In the genomic region with DNA sequence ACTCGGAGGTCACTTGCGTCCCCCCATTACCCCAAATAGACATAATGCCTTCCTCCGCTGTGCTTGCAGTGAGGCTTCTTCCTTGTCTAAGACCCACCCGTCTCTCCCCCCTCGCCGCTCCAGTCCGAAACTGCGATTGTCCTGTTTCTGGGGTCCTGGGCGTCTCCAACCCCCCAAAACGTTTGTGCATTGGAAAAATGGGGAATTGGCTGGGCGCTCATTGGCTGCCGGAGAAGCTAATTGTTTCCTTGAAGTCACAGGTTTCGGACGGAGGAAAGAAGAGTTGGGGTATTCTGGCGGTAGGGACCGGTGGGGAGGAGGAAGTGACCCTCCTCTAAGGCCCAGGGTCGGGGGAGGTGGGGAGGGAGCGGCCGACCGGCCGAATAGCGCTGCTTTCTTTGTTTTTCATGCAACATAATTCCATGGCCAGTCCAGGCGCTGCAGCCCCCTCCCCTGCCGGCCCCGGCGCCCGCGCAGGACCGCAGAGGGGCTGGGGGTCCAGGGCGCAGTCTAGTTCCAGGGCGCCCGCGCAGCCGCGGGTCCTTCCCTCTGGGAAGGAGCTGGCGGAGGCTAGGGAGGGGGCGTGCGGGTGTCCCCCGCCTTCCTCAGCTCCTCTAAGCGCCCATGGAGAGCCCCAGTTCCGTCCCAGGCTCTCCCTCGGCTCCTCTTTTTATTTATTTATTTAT, we compare ENCODE assay signal across 12 cellular contexts. TPM values are rescaled to one million over a fixed set of nuclear protein-coding genes. Genes with fewer than 3 reads are reported as not detected.
DNase-seq lines count a peak whose midpoint lies in the region; ATAC-seq and TF ChIP-seq lines count a peak whose summit lies in the region.
"Had no signal": no experiment of that assay in that cellular context is flagged by ENCODE, and none has a peak within 500 bp of the region (broad histone marks: within the 10 kb centered on the region; RNA-seq: fewer than 3 reads in every experiment).

No MANE protein-coding gene starts in this region.

- H3K27ac ChIP-seq in heart right ventricle: peak overlapping the region in 1 of 10 donors; percentile 82
- H3K27ac ChIP-seq in neutrophil: no peak overlapping the region
- H3K27ac ChIP-seq in PC-9: no peak overlapping the region

- H3K79me2 ChIP-seq in PC-9 (ENCODE audit: low read depth): no peaks in the 10 kb centered on the region

- intact Hi-C loops in heart right ventricle (cut with DNase I): loop anchor here in 1 of 10 donors (10.0 kb wide), 1 partner anchor 70 kb away; no protein-coding TSS in a partner anchor
- intact Hi-C loops in PC-9 (cut with micrococcal nuclease; ENCODE audit: unreplicated experiment): no loop called here

- peaks cover 25% of the 10 kb centered on the region; the same call in 1 of the 2 replicates for H3F3A ChIP-seq in PC-9 (ENCODE audit: insufficient read depth, low read depth)

- H3K4me1 ChIP-seq in heart right ventricle (peaks cover 5 to 28% (median 12%) of the 10 kb centered on the region in 9 donors), neutrophil (ENCODE audit: control insufficient read depth in 1 of 2, insufficient read depth in 1 of 2, low read depth in 1 of 2, low read length in 1 of 2) (peaks cover 14 to 17% of the 10 kb centered on the region in 2 experiments), PC-9 (replicated peaks; ENCODE audit: insufficient read depth) (peaks cover 18% of the 10 kb centered on the region)

- TF ChIP-seq CTCF in AG04449 (IDR thresholded peaks at IDR 0.05; ENCODE audit: insufficient read depth, low read length, missing control alignments): no peak
- no peak for TF ChIP-seq CTCF in heart right ventricle (IDR thresholded peaks at IDR 0.05)
- no peak for TF ChIP-seq CTCF in neutrophil (IDR thresholded peaks at IDR 0.05)
- no peak for TF ChIP-seq CTCF in PC-9 (conservative IDR thresholded peaks at IDR 0.05)

- H3K36me3 ChIP-seq in heart right ventricle (no peaks in the 10 kb centered on the region), neutrophil (no peaks in the 10 kb centered on the region), PC-9 (ENCODE audit: low read depth) (no peaks in the 10 kb centered on the region)

- peaks cover 4 to 6% (median 6%) of the 10 kb centered on the region in 3 donors for H3K4me1 Mint-ChIP-seq in IgD-negative memory B cell

- WGBS in heart right ventricle, 2 donors: 19 to 28% methylated on average over 42 of the region's 42 CpGs

- peak overlapping the region; percentile 53 for H3K4me3 ChIP-seq in AG04449 (ENCODE audit: low read depth, low read length)
- H3K4me3 ChIP-seq in heart right ventricle: peak overlapping the region in 9 of 10 donors; percentile 42 to 66 (median 60)
- peak overlapping the region; percentile 54 to 78 for H3K4me3 ChIP-seq in neutrophil (ENCODE audit: low read depth in 1 of 2, low read length in 1 of 2)
- H3K4me3 ChIP-seq in PC-9: no peak overlapping the region

- peaks cover 5% of the 10 kb centered on the region for H3K36me3 Mint-ChIP-seq in IgD-negative memory B cell

- POLR2A ChIA-PET in AG04449 (lab: Yijun Ruan, JAX) (interaction anchor here (1.2 kb wide), 1 partner anchor 50 kb away, joined by 4 read pairs; the partner anchor contains the start of genes IGHMBP2 and MRPL21), PC-9 (lab: Charles Lee; ENCODE audit: unreplicated experiment) (interaction anchor here (0.5 kb wide), 1 partner anchor 24 kb away, joined by 3 read pairs; no protein-coding TSS in a partner anchor)

- peak in 1 of 8 donors; percentile 60 for ATAC-seq in heart right ventricle

- CTCF ChIA-PET in AG04449 (lab: Yijun Ruan, JAX): interaction anchor here (1.2 to 1.4 kb wide), 3 partner anchors 10 to 36 kb away, joined by 3 to 4 read pairs (median 4); partner anchors contain the start of gene CPT1A
- CTCF ChIA-PET in PC-9 (lab: Charles Lee): no interaction called here

- H3K9me3 Mint-ChIP-seq in IgD-negative memory B cell: no peaks in the 10 kb centered on the region

- BruUV-seq in PC-9 (replicated peaks; lab: Mats Ljungman, UMichigan): no TSS peak

- H3K9me3 ChIP-seq in heart right ventricle (peaks cover 0 to 4% (median 0%) of the 10 kb centered on the region in 11 donors), neutrophil (no peaks in the 10 kb centered on the region), PC-9 (ENCODE audit: insufficient read depth, low read depth) (no peaks in the 10 kb centered on the region)
- H3K9me3 ChIP-seq: Caco-2 had no signal

- DNase-seq in AG04449 (ENCODE audit: low read depth, low spot score) (no peak), heart right ventricle (no peak), SKM-1 treated with dmso at 0.1 percent for 144 hours (lab: John Stamatoyannopoulos, UW; ENCODE audit: unreplicated experiment) (no peak), OCI-M2 (lab: John Stamatoyannopoulos, UW; ENCODE audit: unreplicated experiment) (no peak), PC-9 (no peak)
- DNase-seq in activated CD8-positive, alpha-beta memory T cell treated with anti-CD3 and anti-CD28 coated beads for 24 hours: no peak
- DNase-seq: activated CD8-positive, alpha-beta memory T cell treated with anti-CD3 and anti-CD28 coated beads, Interleukin-2, amount 50 U/mL, for 4 hours; Caco-2; small intestine; stimulated activated naive CD4-positive, alpha-beta T cell treated with Interleukin-2 at 50 U/mL for 16 hours had no signal

- H2AFZ ChIP-seq in PC-9: no peak overlapping the region

- H3K4me3 Mint-ChIP-seq in IgD-negative memory B cell: peak overlapping the region; percentile 21 to 83 (median 60)

- H3K27ac Mint-ChIP-seq in IgD-negative memory B cell: peak overlapping the region in 1 of 3 donors; percentile 43

- H3K4me2 ChIP-seq in PC-9: no peak overlapping the region

- H3K9me2 ChIP-seq in PC-9 (ENCODE audit: insufficient read depth): no peaks in the 10 kb centered on the region

- H3K27me3 ChIP-seq in heart right ventricle (peaks cover 0 to 22% (median 5%) of the 10 kb centered on the region in 7 donors), neutrophil (peaks cover 31% of the 10 kb centered on the region), PC-9 (ENCODE audit: insufficient read depth, low read depth) (0 out of 2 replicates have a peak, but pooled peaks cover 4% of the 10 kb centered on the region)

- H4K20me1 ChIP-seq in PC-9 (ENCODE audit: insufficient read depth): no peaks in the 10 kb centered on the region

- peaks cover 21% of the 10 kb centered on the region for H3K27me3 Mint-ChIP-seq in IgD-negative memory B cell

RNA-seq across cellular contexts. Expression of gene CPT1A, which starts 12.7 kb away (rescaled TPM):
- 5.8 TPM for polyA plus RNA-seq in IgD-negative memory B cell
- total RNA-seq in heart right ventricle: 10 to 100 TPM; 28.8 to 84.4 (median 48.3) TPM
- polyA plus RNA-seq in heart right ventricle: 10 to 100 TPM; 18.8 to 22.8 TPM
- total RNA-seq in PC-9 (2021): 29.7 and 36.3 TPM in 2 replicates

RNA-seq across cellular contexts. Expression of gene MRPL21, which starts 49.2 kb away (rescaled TPM):
- polyA plus RNA-seq in IgD-negative memory B cell (108 TPM), heart right ventricle (100 to 1,000 TPM; 139 to 186 TPM)
- total RNA-seq in heart right ventricle (100 to 1,000 TPM in 4 of 10 donors, 10 to 100 TPM in 6; 63.2 to 138 (median 96.7) TPM), PC-9 (2021) (81.9 and 88.0 TPM in 2 replicates)

RNA-seq across cellular contexts. Expression of gene IGHMBP2, which starts 49.3 kb away (rescaled TPM):
- polyA plus RNA-seq in IgD-negative memory B cell (11.3 TPM), heart right ventricle (10 to 100 TPM in 1 of 2 donors, 1 to 10 TPM in 1; 9.1 to 24.3 TPM)
- total RNA-seq in heart right ventricle (10 to 100 TPM in 8 of 10 donors, 1 to 10 TPM in 2; 9.0 to 17.7 (median 12.1) TPM), PC-9 (2021) (27.0 and 27.6 TPM in 2 replicates)
